Comparison of ENCODE assay signal across 8 cellular contexts in genomic region chrX:19799319-19800182, GRCh38.
DNase-seq lines count a peak whose midpoint lies in the region; ATAC-seq, FAIRE-seq and TF ChIP-seq lines count a peak whose summit lies in the region.

No MANE protein-coding gene starts in this region.

- peaks cover 10% of the 10 kb centered on the region for H3K4me1 ChIP-seq in osteoblast (ENCODE audit: insufficient read depth, low read length)

- FAIRE-seq in GM12891 (lab: Jason Lieb, UNC) = peak; percentile 88

- ATAC-seq in HG03159 (IDR thresholded peaks at IDR 0.05; ENCODE audit: unreplicated experiment) = no peak
- ATAC-seq in GM21360 (IDR thresholded peaks at IDR 0.05; ENCODE audit: unreplicated experiment) = no peak

- TF ChIP-seq CTCF in osteoblast (IDR thresholded peaks at IDR 0.05; ENCODE audit: extremely low read depth, low read depth, low read length) = no peak

- no peak for DNase-seq in GM12891 (ENCODE audit: insufficient read length, low spot score)
- peak in 3 of 5 donors; percentile 29 to 72 (median 38) for DNase-seq in T-helper 1 cell
- peak; percentile 35 for DNase-seq in dedifferentiated amniotic fluid mesenchymal stem cell (ENCODE audit: extremely low spot score)
- no peak for DNase-seq in osteoblast (ENCODE audit: insufficient read length, low spot score, missing footprints)
- no peak for DNase-seq in HUDEP-2 (lab: John Stamatoyannopoulos, UW; ENCODE audit: unreplicated experiment in 76 of 76)
- DNase-seq in Kasumi-1 (lab: John Stamatoyannopoulos, UW) = no peak

- TF ChIP-seq POLR2A in GM12891 (IDR thresholded peaks at IDR 0.05; ENCODE audit: low read depth, low read length) = no peak

- H3K9me3 ChIP-seq in osteoblast (ENCODE audit: low read depth, low read length) = no peaks in the 10 kb centered on the region

- H3K27me3 ChIP-seq in osteoblast (ENCODE audit: insufficient read depth, low read length) = no peaks in the 10 kb centered on the region

- H4K20me1 ChIP-seq in osteoblast (ENCODE audit: insufficient read depth, low read length) = no peaks in the 10 kb centered on the region

- peak overlapping the region; percentile 44 for H3K4me2 ChIP-seq in osteoblast (ENCODE audit: insufficient read depth, low read length)

- peak overlapping the region; percentile 10 for H3K27ac ChIP-seq in osteoblast (ENCODE audit: low read depth, low read length)

- H3K36me3 ChIP-seq in osteoblast (ENCODE audit: insufficient read depth, low read length) = no peaks in the 10 kb centered on the region

- no peaks in the 10 kb centered on the region for H3K79me2 ChIP-seq in osteoblast (ENCODE audit: insufficient read depth, low read length)

- peak overlapping the region; percentile 8 for H3K4me3 ChIP-seq in osteoblast (ENCODE audit: insufficient read depth, low read length)

- H2AFZ ChIP-seq in osteoblast (ENCODE audit: low read length) = peak overlapping the region; percentile 49

TF ChIP-seq in GM12891, 5 proteins besides CTCF, POLR2A, EP300 and RAD21:
- TF ChIP-seq SPI1 (IDR thresholded peaks at IDR 0.05; ENCODE audit: low read depth, low read length) = no peak
- no peak for TF ChIP-seq TAF1 (IDR thresholded peaks at IDR 0.05; ENCODE audit: low read depth, low read length)
- no peak for TF ChIP-seq POLR2AphosphoS5 (IDR thresholded peaks at IDR 0.05; ENCODE audit: low read depth, low read length)
- TF ChIP-seq POU2F2 (IDR thresholded peaks at IDR 0.05; ENCODE audit: low read depth, low read length) = no peak
- no peak for TF ChIP-seq PAX5 (IDR thresholded peaks at IDR 0.05; ENCODE audit: insufficient read depth, low read length, severe bottlenecking)

Comparison
In these comparisons a context has a peak if more than half of its experiments do, and no peak if none do; other contexts are left out.
1. DNase-seq: peak in T-helper 1 cell (3 of 5) and dedifferentiated amniotic fluid mesenchymal stem cell (single experiment); none in GM12891 (single experiment), osteoblast (single experiment), HUDEP-2 (0 of 76) and Kasumi-1 (0 of 2).